In the genomic region with DNA sequence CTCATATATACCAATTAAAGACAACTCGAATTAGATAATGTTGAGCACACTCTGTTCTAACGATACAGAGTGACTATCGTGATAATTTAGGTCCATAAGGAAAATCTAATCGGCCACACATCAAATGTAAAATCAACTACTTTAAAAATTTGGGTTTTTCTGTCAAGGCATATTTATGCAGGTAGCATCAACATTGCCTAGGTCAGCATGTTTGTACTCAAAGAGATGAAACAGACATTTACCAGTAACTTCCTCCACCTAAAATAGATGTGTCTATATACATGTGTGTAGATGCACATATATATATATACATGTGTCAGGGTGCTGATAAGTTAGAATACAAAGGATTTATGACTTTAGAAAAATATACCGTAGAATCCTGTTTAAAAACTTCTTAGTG, we compare ENCODE assay signal across 2 cellular contexts.
TF ChIP-seq lines count a peak whose summit lies in the region.

No MANE protein-coding gene starts in this region.

TF ChIP-seq in HepG2, 621 proteins besides CTCF, POLR2A, EP300 and RAD21:
- TF ChIP-seq, protein P1, sequence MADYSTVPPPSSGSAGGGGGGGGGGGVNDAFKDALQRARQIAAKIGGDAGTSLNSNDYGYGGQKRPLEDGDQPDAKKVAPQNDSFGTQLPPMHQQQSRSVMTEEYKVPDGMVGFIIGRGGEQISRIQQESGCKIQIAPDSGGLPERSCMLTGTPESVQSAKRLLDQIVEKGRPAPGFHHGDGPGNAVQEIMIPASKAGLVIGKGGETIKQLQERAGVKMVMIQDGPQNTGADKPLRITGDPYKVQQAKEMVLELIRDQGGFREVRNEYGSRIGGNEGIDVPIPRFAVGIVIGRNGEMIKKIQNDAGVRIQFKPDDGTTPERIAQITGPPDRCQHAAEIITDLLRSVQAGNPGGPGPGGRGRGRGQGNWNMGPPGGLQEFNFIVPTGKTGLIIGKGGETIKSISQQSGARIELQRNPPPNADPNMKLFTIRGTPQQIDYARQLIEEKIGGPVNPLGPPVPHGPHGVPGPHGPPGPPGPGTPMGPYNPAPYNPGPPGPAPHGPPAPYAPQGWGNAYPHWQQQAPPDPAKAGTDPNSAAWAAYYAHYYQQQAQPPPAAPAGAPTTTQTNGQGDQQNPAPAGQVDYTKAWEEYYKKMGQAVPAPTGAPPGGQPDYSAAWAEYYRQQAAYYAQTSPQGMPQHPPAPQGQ (CRISPR knock-in tag; IDR thresholded peaks at IDR 0.05; ENCODE audit: borderline replicate concordance): no peak
- TF ChIP-seq GTF2F1 (IDR thresholded peaks at IDR 0.05; ENCODE audit: low read length): no peak
- TF ChIP-seq ZNF256 (CRISPR knock-in tag; conservative IDR thresholded peaks at IDR 0.05): no peak
- peak; percentile 72 to 89 for TF ChIP-seq MAFK (conservative IDR thresholded peaks at IDR 0.05 in 1 of 2, IDR thresholded peaks at IDR 0.05 in 1 of 2; ENCODE audit: low read length in 2 of 2)
- peak; percentile 79 for TF ChIP-seq MAFF (IDR thresholded peaks at IDR 0.05; ENCODE audit: low read depth, low read length)

TF ChIP-seq in K562, 482 proteins besides CTCF, POLR2A, EP300 and RAD21:
- peak; percentile 70 for TF ChIP-seq MAFF (IDR thresholded peaks at IDR 0.05; ENCODE audit: low read length)
- peak; percentile 44; the same call in 1 of the 2 replicates for TF ChIP-seq MAFG (tag; conservative IDR thresholded peaks at IDR 0.05)
- peak; percentile 73 for TF ChIP-seq C11orf30 (IDR thresholded peaks at IDR 0.05; ENCODE audit: low read depth)
- peak; percentile 63 for TF ChIP-seq MAFK (IDR thresholded peaks at IDR 0.05; ENCODE audit: low read length)
- TF ChIP-seq GTF2E2 (tag; IDR thresholded peaks at IDR 0.05): no peak
- no peak for TF ChIP-seq FOXJ3 (CRISPR knock-in tag; IDR thresholded peaks at IDR 0.05)
- TF ChIP-seq SETDB1 (IDR thresholded peaks at IDR 0.05; ENCODE audit: low read length): no peak
- peak; percentile 47; the same call in 1 of the 2 replicates for TF ChIP-seq POLR2AphosphoS2 (IDR thresholded peaks at IDR 0.05; ENCODE audit: low read length)
- TF ChIP-seq SUPT5H (IDR thresholded peaks at IDR 0.05): peak; percentile 29; the same call in 1 of the 2 replicates
- TF ChIP-seq ZNF316 (IDR thresholded peaks at IDR 0.05): peak; percentile 75
